12 cellular contexts compared by ENCODE assay signal in genomic region chr1:86154581-86155060, GRCh38. TPM values are rescaled to one million over a fixed set of nuclear protein-coding genes. Genes with fewer than 3 reads are reported as not detected.
DNase-seq lines count a peak whose midpoint lies in the region; ATAC-seq and TF ChIP-seq lines count a peak whose summit lies in the region.
"Had no signal": no experiment of that assay in that cellular context is flagged by ENCODE, and none has a peak within 500 bp of the region (broad histone marks: within the 10 kb centered on the region; RNA-seq: fewer than 3 reads in every experiment).

No MANE protein-coding gene starts in this region.

- H3K9me2 ChIP-seq in GM23248 (ENCODE audit: insufficient read depth) (no peaks in the 10 kb centered on the region), hepatocyte (replicated peaks; ENCODE audit: insufficient read depth) (no peaks in the 10 kb centered on the region)

- 17% methylated on average over 17 to 21 of the region's 21 CpGs for WGBS in GM23248 (ENCODE audit: low coverage in 1 of 2, low lambda C conversion rate in 2 of 2, missing lambda C conversion rate in 2 of 2), 2 experiments
- WGBS in hepatocyte (ENCODE audit: low lambda C conversion rate, missing lambda C conversion rate) = 8% methylated on average over 21 of the region's 21 CpGs

- H3K9ac ChIP-seq in GM23248 (no peak overlapping the region), skeletal muscle tissue (ENCODE audit: low read depth in 1 of 3, low read length in 3 of 3) (no peak overlapping the region)

- no peak for TF ChIP-seq CTCF in astrocyte of the cerebellum (IDR thresholded peaks at IDR 0.05; ENCODE audit: low read depth, low read length, missing control alignments)
- TF ChIP-seq CTCF in hepatocyte (IDR thresholded peaks at IDR 0.05; ENCODE audit: poor library complexity) = no peak

- H3K4me1 ChIP-seq in GM23248 (ENCODE audit: insufficient read depth) (peaks cover 36% of the 10 kb centered on the region), hepatocyte (ENCODE audit: insufficient read depth) (peaks cover 21% of the 10 kb centered on the region), skeletal muscle tissue (ENCODE audit: control insufficient read depth in 3 of 3, insufficient read depth in 3 of 3, low read length in 3 of 3) (peaks cover 12 to 16% (median 14%) of the 10 kb centered on the region in 3 donors)

- H3K4me3 ChIP-seq in GM23248 = peak overlapping the region; percentile 63; the same call in 1 of the 2 replicates
- peak overlapping the region; percentile 33 for H3K4me3 ChIP-seq in astrocyte of the cerebellum (ENCODE audit: low read depth, low read length)
- no peak overlapping the region for H3K4me3 ChIP-seq in hepatocyte
- peak overlapping the region in 2 of 3 donors; percentile 77 to 78 for H3K4me3 ChIP-seq in skeletal muscle tissue (ENCODE audit: low read length in 3 of 3)

- H3K9me3 ChIP-seq in GM23248 (ENCODE audit: low read depth) = no peaks in the 10 kb centered on the region
- H3K9me3 ChIP-seq in hepatocyte (ENCODE audit: low read depth) = no peaks in the 10 kb centered on the region
- H3K9me3 ChIP-seq in skeletal muscle tissue (ENCODE audit: control insufficient read depth in 3 of 3, low read length in 3 of 3) = no peaks in the 10 kb centered on the region

- H3K79me2 ChIP-seq in GM23248 (ENCODE audit: insufficient read depth) = no peaks in the 10 kb centered on the region
- H3K79me2 ChIP-seq in hepatocyte = no peaks in the 10 kb centered on the region

- peaks cover 21% of the 10 kb centered on the region for H3F3A ChIP-seq in GM23248 (ENCODE audit: insufficient read depth)

- DNase-seq in GM23248 (peak; percentile 90), astrocyte of the cerebellum (ENCODE audit: low read depth) (no peak), hepatocyte (ENCODE audit: low spot score) (peak; percentile 47), CD1c-positive myeloid dendritic cell (ENCODE audit: extremely low spot score) (no peak), activated T-cell treated with anti-CD3 and anti-CD28 coated beads for 4 hours (no peak)
- no peak for DNase-seq in activated CD4-positive, alpha-beta T cell treated with anti-CD3 and anti-CD28 coated beads for 4 hours
- DNase-seq: activated T-cell treated with anti-CD3 and anti-CD28 coated beads, Interleukin-2, amount 50 U/mL, for 4 hours; DND-41; effector CD8-positive, alpha-beta T cell; NCI-H187 treated with DMSO at 0.1 percent for 48 hours had no signal

- H3K4me2 ChIP-seq in GM23248 (ENCODE audit: unreplicated experiment) = peak overlapping the region; percentile 81
- H3K4me2 ChIP-seq in hepatocyte = peak overlapping the region; percentile 85

- no peak for ATAC-seq in HG03097 (IDR thresholded peaks at IDR 0.05; ENCODE audit: low FRiP score, unreplicated experiment)
- ATAC-seq: activated T-cell treated with anti-CD3 and anti-CD28 coated beads, Interleukin-2, amount 50 U/mL, for 4 hours had no signal

- no peaks in the 10 kb centered on the region for H3K27me3 ChIP-seq in GM23248 (replicated peaks; ENCODE audit: insufficient read depth)
- H3K27me3 ChIP-seq in hepatocyte = peaks cover 39% of the 10 kb centered on the region
- H3K27me3 ChIP-seq in skeletal muscle tissue (ENCODE audit: control insufficient read depth in 3 of 3, insufficient read depth in 3 of 3, low read length in 3 of 3) = peaks cover 0 to 7% (median 0%) of the 10 kb centered on the region in 3 donors

- H3K36me3 ChIP-seq in GM23248 (ENCODE audit: low read depth) (no peaks in the 10 kb centered on the region), hepatocyte (replicated peaks; ENCODE audit: insufficient read depth, low read depth) (no peaks in the 10 kb centered on the region), skeletal muscle tissue (ENCODE audit: control insufficient read depth in 3 of 3, insufficient read depth in 3 of 3, low read length in 3 of 3) (no peaks in the 10 kb centered on the region)

- in situ Hi-C loops in GM23248 (cut with MboI) (no loop called here), astrocyte of the cerebellum (cut with HindIII; ENCODE audit: low sequenced_read_pairs) (no loop called here)

- H4K20me1 ChIP-seq in GM23248 (ENCODE audit: insufficient read depth) = no peaks in the 10 kb centered on the region
- no peaks in the 10 kb centered on the region for H4K20me1 ChIP-seq in hepatocyte (ENCODE audit: insufficient read depth, poor library complexity, severe bottlenecking)

- H2AFZ ChIP-seq in GM23248 = peak overlapping the region; percentile 89
- H2AFZ ChIP-seq in hepatocyte = no peak overlapping the region

- H3K27ac ChIP-seq in GM23248 (peak overlapping the region; percentile 29), hepatocyte (peak overlapping the region; percentile 69), skeletal muscle tissue (ENCODE audit: low read depth, low read length) (no peak overlapping the region)

RNA-seq across cellular contexts. Expression of gene COL24A1, which starts 2.0 kb away (rescaled TPM):
- total RNA-seq in GM23248 (2014; rRNA removed; shearing (Covaris generic)) = 0.22 and 0.25 TPM in 2 replicates
- polyA plus RNA-seq in GM23248 (2016; fragmentation: Nextera tagmentation; extraction: Ambion mirVana) (0.22 and 0.23 TPM in 2 replicates), hepatocyte (2.4 and 3.2 TPM in 2 replicates)
- total RNA-seq in hepatocyte (2.7 and 3.3 TPM in 2 replicates), skeletal muscle tissue (3.7 TPM)
- total RNA-seq: activated T-cell treated with anti-CD3 and anti-CD28 coated beads, Interleukin-2, amount 50 U/mL, for 4 hours had no signal

Comparison
In these comparisons a context has a peak if more than half of its experiments do, and no peak if none do; other contexts are left out.
1. DNase-seq: peak in GM23248 (single experiment) and hepatocyte (single experiment); none in astrocyte of the cerebellum (single experiment), activated CD4-positive, alpha-beta T cell treated with anti-CD3 and anti-CD28 coated beads for 4 hours (0 of 2), CD1c-positive myeloid dendritic cell (single experiment) and activated T-cell treated with anti-CD3 and anti-CD28 coated beads for 4 hours (single experiment).